8 cellular contexts compared by ENCODE assay signal in the genomic region with DNA sequence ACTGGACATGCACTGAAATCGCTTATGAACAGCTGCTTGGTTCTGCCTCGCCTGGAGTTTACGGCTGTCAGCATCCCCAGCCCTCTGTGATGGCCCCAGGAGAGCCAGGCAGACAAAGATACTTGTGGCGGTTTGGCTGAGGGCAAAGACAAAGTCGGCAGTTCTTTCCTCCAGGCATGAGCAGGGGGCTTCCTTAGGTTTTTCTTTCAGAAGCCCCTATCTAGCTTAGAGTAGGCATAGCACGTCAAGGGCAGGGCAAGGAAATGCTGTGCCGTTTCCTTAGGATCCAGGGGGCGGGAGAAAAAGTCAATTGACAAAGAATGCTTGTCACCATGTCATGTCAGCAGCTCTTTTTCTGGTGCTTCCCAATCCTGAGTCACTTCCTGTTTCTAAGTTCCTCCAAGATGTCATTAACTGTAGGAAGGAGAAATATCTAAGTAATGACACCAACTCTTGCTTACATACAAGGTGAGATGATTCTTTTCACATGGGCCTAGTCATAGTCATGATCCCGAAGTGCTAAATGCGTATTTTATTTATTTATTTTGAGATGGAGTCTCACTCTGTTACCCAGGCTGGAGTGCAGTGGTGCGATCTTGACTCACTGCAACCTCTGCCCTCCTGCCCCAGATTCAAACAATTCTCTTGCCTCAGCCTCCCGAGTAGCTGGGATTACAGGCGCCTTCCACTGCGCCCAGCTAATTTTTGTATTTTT. TPM values are rescaled to one million over a fixed set of nuclear protein-coding genes. Genes with fewer than 3 reads are reported as not detected.
DNase-seq lines count a peak whose midpoint lies in the region; ATAC-seq and TF ChIP-seq lines count a peak whose summit lies in the region.

No MANE protein-coding gene starts in this region.

- no peak overlapping the region for H3K27ac ChIP-seq in CD8-positive, alpha-beta T cell (ENCODE audit: low read depth, low read length)

- no peak overlapping the region for H3K27ac Mint-ChIP-seq in CD8-positive, alpha-beta T cell

- no peak for TF ChIP-seq CTCF in GM10248 (IDR thresholded peaks at IDR 0.05; ENCODE audit: control extremely low read depth, extremely low read depth, low read depth, missing control alignments)
- no peak for TF ChIP-seq CTCF in CD8-positive, alpha-beta T cell (IDR thresholded peaks at IDR 0.05)

- peaks cover 7% of the 10 kb centered on the region for H3K27me3 Mint-ChIP-seq in CD8-positive, alpha-beta T cell (ENCODE audit: low read depth)

- H3K4me1 Mint-ChIP-seq in CD8-positive, alpha-beta T cell (ENCODE audit: low read depth) = no peaks in the 10 kb centered on the region

- no peak for ATAC-seq in CD8-positive, alpha-beta T cell

- H3K9me3 ChIP-seq in CD8-positive, alpha-beta T cell (ENCODE audit: low read length) = no peaks in the 10 kb centered on the region

- POLR2A ChIA-PET in GM10248 (lab: Yijun Ruan, JAX) = interaction anchor here (0.6 kb wide), 1 partner anchor 30 kb away, joined by 6 read pairs; no protein-coding TSS in a partner anchor
- POLR2A ChIA-PET in CD8-positive, alpha-beta T cell (lab: Charles Lee) = no interaction called here

- no peaks in the 10 kb centered on the region for H3K4me1 ChIP-seq in CD8-positive, alpha-beta T cell (ENCODE audit: insufficient read depth, low read length)

- H3K27me3 ChIP-seq in CD8-positive, alpha-beta T cell (ENCODE audit: insufficient read depth, low read length) = no peaks in the 10 kb centered on the region

- DNase-seq in H4 (ENCODE audit: low spot score) = peak; percentile 94
- DNase-seq in SKM-1 (lab: John Stamatoyannopoulos, UW; ENCODE audit: unreplicated experiment) = peak; percentile 47
- DNase-seq in glomerular endothelial cell (ENCODE audit: extremely low read depth, low read depth, low spot score) = peak; percentile 73
- peak; percentile 49 for DNase-seq in skeletal muscle cell (ENCODE audit: low read depth)
- DNase-seq in activated T-cell treated with anti-CD3 and anti-CD28 coated beads for 4 hours = no peak
- no peak for DNase-seq in GM10248 (ENCODE audit: extremely low spot score)
- no peak for DNase-seq in CD8-positive, alpha-beta T cell
- no peak for DNase-seq in C1 segment of cervical spinal cord (lab: John Stamatoyannopoulos, UW)

- H3K36me3 ChIP-seq in CD8-positive, alpha-beta T cell (ENCODE audit: insufficient read depth, low read length) = no peaks in the 10 kb centered on the region

- no peaks in the 10 kb centered on the region for H3K9me3 Mint-ChIP-seq in CD8-positive, alpha-beta T cell

- intact Hi-C loops in CD8-positive, alpha-beta T cell (cut with DNase I, micrococcal nuclease) = no loop called here

- CTCF ChIA-PET in GM10248 (lab: Yijun Ruan, JAX) = interaction anchor here (0.7 to 5.5 kb wide), 5 partner anchors 9 to 70 kb away, joined by 3 to 26 read pairs (median 3); no protein-coding TSS in a partner anchor
- CTCF ChIA-PET in CD8-positive, alpha-beta T cell (lab: Charles Lee) = interaction anchor here (1.3 kb wide), 1 partner anchor 16 kb away, joined by 5 read pairs; no protein-coding TSS in a partner anchor

- no peaks in the 10 kb centered on the region for H3K36me3 Mint-ChIP-seq in CD8-positive, alpha-beta T cell

- H3K4me3 Mint-ChIP-seq in CD8-positive, alpha-beta T cell = no peak overlapping the region

- H3K4me3 ChIP-seq in skeletal muscle cell (ENCODE audit: low read depth, low read length) = no peak overlapping the region
- H3K4me3 ChIP-seq in CD8-positive, alpha-beta T cell (ENCODE audit: low read depth, low read length) = no peak overlapping the region

RNA-seq across cellular contexts. Expression of a gene that starts 35.2 kb away (rescaled TPM):
- total RNA-seq in H4 (2014; rRNA removed; shearing (Covaris generic)) = 8.2 and 8.8 TPM in 2 replicates
- total RNA-seq in glomerular endothelial cell = 20.8 and 22.7 TPM in 2 replicates
- not detected for total RNA-seq in CD8-positive, alpha-beta T cell

RNA-seq across cellular contexts. Expression of a gene that starts 36.1 kb away (rescaled TPM):
- 1.4 and 2.3 TPM in 2 replicates for total RNA-seq in H4 (2014; rRNA removed; shearing (Covaris generic))
- total RNA-seq in glomerular endothelial cell = 0.23 and 2.5 TPM in 2 replicates
- under 1 TPM; 0.64 to 0.76 TPM for total RNA-seq in CD8-positive, alpha-beta T cell

RNA-seq across cellular contexts. Expression of a gene that starts 52.8 kb away (rescaled TPM):
- total RNA-seq in H4 (2014; rRNA removed; shearing (Covaris generic)) = not detected in 2 replicates
- not detected in 2 replicates for total RNA-seq in glomerular endothelial cell
- total RNA-seq in CD8-positive, alpha-beta T cell = not detected

Comparison
In these comparisons a context has a peak if more than half of its experiments do, and no peak if none do; other contexts are left out.
1. DNase-seq: peak in H4 (single experiment), SKM-1 (single experiment), glomerular endothelial cell (single experiment) and skeletal muscle cell (single experiment); none in activated T-cell treated with anti-CD3 and anti-CD28 coated beads for 4 hours (single experiment), GM10248 (single experiment), CD8-positive, alpha-beta T cell (0 of 7) and C1 segment of cervical spinal cord (0 of 14).